27 cellular contexts compared by ENCODE assay signal in genomic region chr6:441126-441920, GRCh38. TPM values are rescaled to one million over a fixed set of nuclear protein-coding genes. Genes with fewer than 3 reads are reported as not detected.
"Had no signal": no experiment of that assay in that cellular context is flagged by ENCODE, and none has a peak within 500 bp of the region (broad histone marks: within the 10 kb centered on the region; RNA-seq: fewer than 3 reads in every experiment).

No MANE protein-coding gene starts in this region.

- H3K4me1 ChIP-seq: Peyer's patch had no signal

- H3K4me3 ChIP-seq: MG63, Peyer's patch, SJSA1 had no signal

- H3K9me3 Mint-ChIP-seq: activated naive CD4-positive, alpha-beta T cell treated with anti-CD3 and anti-CD28 coated beads, Interleukin-2, amount 50 U/mL, for 72 hours; activated T-helper 17 cell treated with anti-CD3 and anti-CD28 coated beads, Interleukin-2, amount 50 U/mL, for 72 hours; T-helper 1 cell treated with Interleukin-12 subunit alpha and Interleukin-12 subunit beta and Interleukin-4 antibody, amounts not matched to agents 30 μg/mL and 1 μg/mL, for 36 hours; T-helper 2 cell treated with Interferon-gamma antibody and Interleukin-4, amounts not matched to agents 5 μg/mL and 100 μg/mL, for 36 hours had no signal

- H3K27me3 ChIP-seq: brain microvascular endothelial cell, MG63, Peyer's patch, SJSA1 had no signal

- H3K36me3 ChIP-seq: brain microvascular endothelial cell, MG63, Peyer's patch, SJSA1 had no signal

- H3K36me3 Mint-ChIP-seq: activated naive CD4-positive, alpha-beta T cell treated with anti-CD3 and anti-CD28 coated beads, Interleukin-2, amount 50 U/mL, for 72 hours had no signal

- DNase-seq: activated CD4-positive, alpha-beta T cell treated with anti-CD3 and anti-CD28 coated beads, Interleukin-2, amount 10 ng/mL, durations not matched to agents 24 days and 14 days; activated CD4-positive, alpha-beta T cell treated with anti-CD3 and anti-CD28 coated beads, Interleukin-2, amount 50 U/mL, for 4 hours; activated effector memory CD4-positive, alpha-beta T cell treated with anti-CD3 and anti-CD28 coated beads, Interleukin-2, amount 50 U/mL, for 16 hours; activated naive CD4-positive, alpha-beta T cell; activated T-cell treated with anti-CD3 and anti-CD28 coated beads for 4 hours; amniotic stem cell; aorta; brain microvascular endothelial cell; central memory CD4-positive, alpha-beta T cell; Kasumi-1; KG1; MG63; NCI-H1092; NCI-H1436 treated with DMSO at 0.1 percent for 48 hours; NCI-H1694 treated with DMSO at 0.1 percent for 48 hours; NCI-H2029; NCI-H345; NCI-H524 treated with DMSO at 0.1 percent for 48 hours; SHP77 treated with DMSO at 0.1 percent for 48 hours; SK-N-SH had no signal

- H3K9me3 ChIP-seq: MG63, Peyer's patch, SJSA1, SK-N-SH had no signal

- ATAC-seq: activated naive CD4-positive, alpha-beta T cell treated with anti-CD3 and anti-CD28 coated beads, Interleukin-2, amount 50 U/mL, for 72 hours; activated T-helper 17 cell treated with anti-CD3 and anti-CD28 coated beads, Interleukin-2, amount 50 U/mL, for 72 hours had no signal

- H3K27me3 Mint-ChIP-seq: activated CD4-positive, alpha-beta T cell treated with anti-CD3 and anti-CD28 coated beads, Interleukin-2, amount 10 ng/mL, durations not matched to agents 24 days and 14 days; activated T-helper 17 cell treated with anti-CD3 and anti-CD28 coated beads, Interleukin-2, amount 50 U/mL, for 72 hours had no signal

- H3K4me3 Mint-ChIP-seq: activated CD4-positive, alpha-beta T cell treated with anti-CD3 and anti-CD28 coated beads, Interleukin-2, amount 10 ng/mL, durations not matched to agents 24 days and 14 days; activated T-helper 17 cell treated with anti-CD3 and anti-CD28 coated beads, Interleukin-2, amount 50 U/mL, for 72 hours; T-helper 1 cell treated with Interleukin-12 subunit alpha and Interleukin-12 subunit beta and Interleukin-4 antibody, amounts not matched to agents 30 μg/mL and 1 μg/mL, for 36 hours; T-helper 2 cell treated with Interferon-gamma antibody and Interleukin-4, amounts not matched to agents 5 μg/mL and 100 μg/mL, for 36 hours had no signal

- H3K27ac Mint-ChIP-seq: activated CD4-positive, alpha-beta T cell treated with anti-CD3 and anti-CD28 coated beads, Interleukin-2, amount 10 ng/mL, durations not matched to agents 24 days and 14 days; activated T-helper 17 cell treated with anti-CD3 and anti-CD28 coated beads, Interleukin-2, amount 50 U/mL, for 72 hours; T-helper 2 cell treated with Interferon-gamma antibody and Interleukin-4, amounts not matched to agents 5 μg/mL and 100 μg/mL, for 36 hours had no signal

- FAIRE-seq: TTC549 had no signal

- H3K27ac ChIP-seq: brain microvascular endothelial cell, Peyer's patch, SJSA1 had no signal

RNA-seq across cellular contexts. Expression of gene IRF4, which starts 49.8 kb away (rescaled TPM):
- polyA plus RNA-seq: SK-N-SH had no signal
